In genomic region chr16:11354733-11355574, GRCh38 we compare ENCODE assay signal across 7 cellular contexts. TPM values are rescaled to one million over a fixed set of nuclear protein-coding genes. Genes with fewer than 3 reads are reported as not detected.
DNase-seq lines count a peak whose midpoint lies in the region; ATAC-seq and TF ChIP-seq lines count a peak whose summit lies in the region.

No MANE protein-coding gene starts in this region.

- H3K27me3 Mint-ChIP-seq in activated CD4-positive, alpha-beta T cell treated with anti-CD3 and anti-CD28 coated beads for 36 hours: peaks cover 4% of the 10 kb centered on the region

- peaks cover 65% of the 10 kb centered on the region for H3K4me1 Mint-ChIP-seq in activated CD4-positive, alpha-beta T cell treated with anti-CD3 and anti-CD28 coated beads for 36 hours

- DNase-seq in activated CD4-positive, alpha-beta T cell treated with anti-CD3 and anti-CD28 coated beads for 36 hours: peak; percentile 90
- peak; percentile 37 to 47 for DNase-seq in erythroblast (lab: John Stamatoyannopoulos, UW)
- peak; percentile 63 to 65 for DNase-seq in stimulated activated CD8-positive, alpha-beta memory T cell treated with anti-CD3 and anti-CD28 coated beads, Interleukin-15, amount 100 ng/mL, for 4 hours (ENCODE audit: low read depth in 2 of 2)
- no peak for DNase-seq in putamen (ENCODE audit: low spot score)
- DNase-seq in superior temporal gyrus (ENCODE audit: extremely low spot score): no peak

- POLR2A ChIA-PET in activated CD4-positive, alpha-beta T cell treated with anti-CD3 and anti-CD28 coated beads for 36 hours (lab: Charles Lee): interaction anchor here (0.5 to 1.9 kb wide), 11 partner anchors 9 to 391 kb away, joined by 3 to 25 read pairs (median 3); partner anchors contain the start of gene SOCS1

- CTCF ChIA-PET in activated CD4-positive, alpha-beta T cell treated with anti-CD3 and anti-CD28 coated beads for 36 hours (lab: Charles Lee): interaction anchor here (0.7 to 1.8 kb wide), 18 partner anchors 9 to 398 kb away, joined by 3 to 11 read pairs (median 4); partner anchors contain the start of genes SOCS1 and TNP2

- peaks cover 33% of the 10 kb centered on the region for H3K36me3 Mint-ChIP-seq in activated CD4-positive, alpha-beta T cell treated with anti-CD3 and anti-CD28 coated beads for 36 hours (ENCODE audit: low read depth)

- H3K9me3 Mint-ChIP-seq in activated CD4-positive, alpha-beta T cell treated with anti-CD3 and anti-CD28 coated beads for 36 hours (ENCODE audit: low read depth): no peaks in the 10 kb centered on the region

- TF ChIP-seq POLR2A in erythroblast (IDR thresholded peaks at IDR 0.05; ENCODE audit: low read length): peak; percentile 17

- H3K4me3 Mint-ChIP-seq in activated CD4-positive, alpha-beta T cell treated with anti-CD3 and anti-CD28 coated beads for 36 hours: peak overlapping the region; percentile 46

- peak overlapping the region; percentile 95 for H3K27ac Mint-ChIP-seq in activated CD4-positive, alpha-beta T cell treated with anti-CD3 and anti-CD28 coated beads for 36 hours

- intact Hi-C loops in activated CD4-positive, alpha-beta T cell treated with anti-CD3 and anti-CD28 coated beads for 36 hours (cut with DNase I, micrococcal nuclease): loop anchor here (1.0 to 5.0 kb wide), 16 partner anchors 10 to 398 kb away; partner anchors contain the start of genes RMI2 (in 2 of the 2) and SOCS1 (in 2 of the 2)

- ATAC-seq in GM19395 (IDR thresholded peaks at IDR 0.05; ENCODE audit: unreplicated experiment): peak; percentile 64
- ATAC-seq in HG03378 (IDR thresholded peaks at IDR 0.05; ENCODE audit: unreplicated experiment): peak; percentile 63
- peak; percentile 87 for ATAC-seq in activated CD4-positive, alpha-beta T cell treated with anti-CD3 and anti-CD28 coated beads for 36 hours

RNA-seq across cellular contexts. Expression of gene RMI2, which starts 9.7 kb away (rescaled TPM):
- 10 to 100 TPM; 56.0 to 69.8 TPM for total RNA-seq in activated CD4-positive, alpha-beta T cell treated with anti-CD3 and anti-CD28 coated beads for 36 hours

Comparison
In these comparisons a context has a peak if more than half of its experiments do, and no peak if none do; other contexts are left out.
1. DNase-seq: peak in activated CD4-positive, alpha-beta T cell treated with anti-CD3 and anti-CD28 coated beads for 36 hours (single experiment), erythroblast (2 of 2) and stimulated activated CD8-positive, alpha-beta memory T cell treated with anti-CD3 and anti-CD28 coated beads, Interleukin-15, amount 100 ng/mL, for 4 hours (2 of 2); none in putamen (single experiment) and superior temporal gyrus (single experiment).
2. Peak in every context shown above with its lines, with median percentiles within 50 percentile points of each other: ATAC-seq.